In genomic region chr13:23477096-23477495, GRCh38 we compare ENCODE assay signal across 20 cellular contexts. TPM values are rescaled to one million over a fixed set of nuclear protein-coding genes. Genes with fewer than 3 reads are reported as not detected.
DNase-seq lines count a peak whose midpoint lies in the region; ATAC-seq, FAIRE-seq and TF ChIP-seq lines count a peak whose summit lies in the region.
"Had no signal": no experiment of that assay in that cellular context is flagged by ENCODE, and none has a peak within 500 bp of the region (broad histone marks: within the 10 kb centered on the region; RNA-seq: fewer than 3 reads in every experiment).

No MANE protein-coding gene starts in this region.

- H3K4me3 ChIP-seq in HepG2 (replicated peaks in 1 of 3; ENCODE audit: insufficient read depth in 1 of 3, low read depth in 2 of 3, low read length in 3 of 3) (no peak overlapping the region), right lobe of liver (no peak overlapping the region)
- H3K4me3 ChIP-seq: A549, BLaER1 had no signal

- no peak for TF ChIP-seq RAD21 in HepG2 (CRISPR knock-in tag; IDR thresholded peaks at IDR 0.05)

- TF ChIP-seq CTCF in HepG2 (CRISPR knock-in tag; IDR thresholded peaks at IDR 0.05) (no peak), right lobe of liver (IDR thresholded peaks at IDR 0.05) (no peak), chondrocyte (IDR thresholded peaks at IDR 0.05) (no peak)

- H3K4me2 ChIP-seq in HepG2 (ENCODE audit: low read depth, low read length): no peak overlapping the region
- H3K4me2 ChIP-seq: A549, BLaER1 had no signal

- CTCF ChIA-PET in HepG2 (lab: Yijun Ruan, JAX; ENCODE audit: low intra/inter-chr PET ratio, low total read pairs): no interaction called here

- intact Hi-C loops in HepG2 (cut with micrococcal nuclease; ENCODE audit: unreplicated experiment): no loop called here
- intact Hi-C loops in right lobe of liver (cut with DNase I): no loop called here

- no peak overlapping the region for H3K27ac ChIP-seq in HepG2 (ENCODE audit: extremely low read length, insufficient read depth, low read length)
- no peak overlapping the region for H3K27ac ChIP-seq in right lobe of liver
- H3K27ac ChIP-seq: 22Rv1, A549, BLaER1, HL-60 had no signal

- FAIRE-seq in HepG2 (lab: Jason Lieb, UNC) (no peak), TTC549 (lab: Jason Lieb, UNC) (peak; percentile 93)
- FAIRE-seq: A549, H1 had no signal

- H3K36me3 ChIP-seq in HepG2 (replicated peaks in 1 of 2; ENCODE audit: control insufficient read depth in 1 of 2, insufficient read depth in 2 of 2, low read length in 2 of 2): no peaks in the 10 kb centered on the region
- H3K36me3 ChIP-seq in right lobe of liver: no peaks in the 10 kb centered on the region
- H3K36me3 ChIP-seq: BLaER1 had no signal

- H4K20me1 ChIP-seq in HepG2 (ENCODE audit: insufficient read depth, low read length): no peaks in the 10 kb centered on the region
- H4K20me1 ChIP-seq: BLaER1 had no signal

- no peaks in the 10 kb centered on the region; a peak in 1 of 5 replicates for H3K27me3 ChIP-seq in HepG2 (ENCODE audit: control insufficient read depth in 1 of 2, insufficient read depth in 2 of 2, low read length in 2 of 2)
- H3K27me3 ChIP-seq in right lobe of liver: no peaks in the 10 kb centered on the region
- H3K27me3 ChIP-seq: BLaER1 had no signal

- peaks cover 3% of the 10 kb centered on the region for H3K4me1 Mint-ChIP-seq in chondrocyte (ENCODE audit: low read depth)
- H3K4me1 Mint-ChIP-seq: CD14-positive monocyte; CD4-positive, alpha-beta memory T cell; H9; IgD-negative memory B cell had no signal

- H3K36me3 Mint-ChIP-seq in chondrocyte (ENCODE audit: low read depth): peaks cover 4% of the 10 kb centered on the region
- H3K36me3 Mint-ChIP-seq: CD14-positive monocyte had no signal

- DNase-seq in HepG2 (ENCODE audit: low spot score) (no peak), right lobe of liver (no peak), chondrocyte (ENCODE audit: low spot score) (no peak), iris pigment epithelial cell (ENCODE audit: low read depth) (peak; percentile 36), NCI-H510A treated with DMSO at 0.1 percent for 48 hours (lab: John Stamatoyannopoulos, UW) (no peak)
- DNase-seq: CD4-positive, alpha-beta memory T cell; DMS153; DMS79; GF-D8; H9 had no signal

- POLR2A ChIA-PET in HepG2 (lab: Yijun Ruan, JAX): no interaction called here

- in situ Hi-C loops in HepG2 (cut with HindIII; ENCODE audit: extremely low pct_ligation_motif_present, low pct_unique_long_range_greater_than_20kb): no loop called here

- peak overlapping the region; percentile 27 for H2AFZ ChIP-seq in HepG2 (ENCODE audit: low read length)

- no peak for TF ChIP-seq EP300 in HepG2 (IDR thresholded peaks at IDR 0.05; ENCODE audit: low read depth in 2 of 2, low read length in 2 of 2)
- no peak for TF ChIP-seq EP300 in HepG2 (CRISPR knock-in tag; IDR thresholded peaks at IDR 0.05; ENCODE audit: borderline replicate concordance)

- no peak overlapping the region for H3K4me3 Mint-ChIP-seq in chondrocyte (ENCODE audit: unreplicated experiment)
- H3K4me3 Mint-ChIP-seq: CD14-positive monocyte; CD4-positive, alpha-beta memory T cell; H9 had no signal

- H3K9me3 Mint-ChIP-seq in chondrocyte (ENCODE audit: low read depth): peaks cover 21% of the 10 kb centered on the region

- no peak for ATAC-seq in HepG2
- no peak for ATAC-seq in right lobe of liver
- ATAC-seq in HG02588 (IDR thresholded peaks at IDR 0.05; ENCODE audit: unreplicated experiment): no peak
- no peak for ATAC-seq in GM18909 (IDR thresholded peaks at IDR 0.05; ENCODE audit: poor library complexity, unreplicated experiment)
- ATAC-seq: A549 had no signal

- BruUV-seq in HepG2 (replicated peaks; lab: Mats Ljungman, UMichigan): no TSS peak

- H3K4me1 ChIP-seq in HepG2 (ENCODE audit: insufficient read depth, low read length) (peaks cover under 1% of the 10 kb centered on the region; the same call in 1 of the 2 replicates), right lobe of liver (no peaks in the 10 kb centered on the region)
- H3K4me1 ChIP-seq: A549, BLaER1 had no signal

- H3K27ac Mint-ChIP-seq in chondrocyte (ENCODE audit: unreplicated experiment): peak overlapping the region; percentile 3
- H3K27ac Mint-ChIP-seq: CD14-positive monocyte; CD4-positive, alpha-beta memory T cell; H9 had no signal

- H3K9me3 ChIP-seq in HepG2 (ENCODE audit: low read length) (peaks cover 12% of the 10 kb centered on the region), right lobe of liver (no peaks in the 10 kb centered on the region)

- no peak overlapping the region for H3K9ac ChIP-seq in HepG2 (ENCODE audit: insufficient read depth, low read depth, low read length)
- H3K9ac ChIP-seq: BLaER1 had no signal

- no peaks in the 10 kb centered on the region for H3K27me3 Mint-ChIP-seq in chondrocyte (ENCODE audit: low read depth)

- H3K79me2 ChIP-seq in HepG2 (ENCODE audit: insufficient read depth, low read length): no peaks in the 10 kb centered on the region

- TF ChIP-seq POLR2A in HepG2 (IDR thresholded peaks at IDR 0.05; ENCODE audit: insufficient read depth in 1 of 2, low read depth in 2 of 2, low read length in 2 of 2) (no peak), right lobe of liver (IDR thresholded peaks at IDR 0.05) (no peak)

TF ChIP-seq in HepG2, 621 proteins besides CTCF, POLR2A, EP300 and RAD21 (continues in another document):
- TF ChIP-seq ZBTB1 (CRISPR knock-in tag; IDR thresholded peaks at IDR 0.05; ENCODE audit: borderline replicate concordance) (no peak), SMAD9 (CRISPR knock-in tag; IDR thresholded peaks at IDR 0.05) (no peak), ZNF891 (CRISPR knock-in tag; IDR thresholded peaks at IDR 0.05) (no peak), ZMYM4 (CRISPR knock-in tag; IDR thresholded peaks at IDR 0.05) (no peak), ZNF451 (CRISPR knock-in tag; IDR thresholded peaks at IDR 0.05) (no peak), ZNF761 (CRISPR knock-in tag; conservative IDR thresholded peaks at IDR 0.05) (no peak), EZH2 (conservative IDR thresholded peaks at IDR 0.05; ENCODE audit: low read depth, low read length) (no peak), ESRRA (CRISPR knock-in tag; IDR thresholded peaks at IDR 0.05; ENCODE audit: low read depth) (no peak), IKZF1 (IDR thresholded peaks at IDR 0.05) (no peak), TFAP4 (IDR thresholded peaks at IDR 0.05; ENCODE audit: borderline replicate concordance, low read depth) (no peak), ZNF263 (CRISPR knock-in tag; IDR thresholded peaks at IDR 0.05) (no peak), KLF11 (CRISPR knock-in tag; IDR thresholded peaks at IDR 0.05) (no peak), TSC22D2 (CRISPR knock-in tag; IDR thresholded peaks at IDR 0.05; ENCODE audit: borderline replicate concordance) (no peak), ZNF800 (CRISPR knock-in tag; IDR thresholded peaks at IDR 0.05) (no peak)

RNA-seq across cellular contexts. Expression of gene SACS, which starts 43.6 kb away (rescaled TPM):
- 15.7 and 29.4 TPM in 2 replicates for total RNA-seq in HepG2 (2016; rRNA removed; fragmentation: Illumina TruSeq; extraction: Trizol)
- 2.6 and 3.4 TPM in 2 replicates for total RNA-seq in HepG2 (2016; cell fraction: cytosol; rRNA removed; fragmentation: Illumina TruSeq; extraction: Trizol; ENCODE audit: low read depth)
- total RNA-seq in HepG2 (2016; cell fraction: insoluble cytoplasmic fraction; rRNA removed; fragmentation: Illumina TruSeq; extraction: Trizol): 15.1 and 26.7 TPM in 2 replicates
- total RNA-seq in HepG2 (2016; cell fraction: membrane; rRNA removed; fragmentation: Illumina TruSeq; extraction: Trizol): 6.4 and 6.9 TPM in 2 replicates
- 20.0 and 21.3 TPM in 2 replicates for total RNA-seq in HepG2 (2016; cell fraction: nucleus; rRNA removed; fragmentation: Illumina TruSeq; extraction: Trizol)
- polyA plus RNA-seq in HepG2 (2011; rRNA removed): 3.9 and 4.0 TPM in 2 replicates
- polyA plus RNA-seq in HepG2 (2011; cell fraction: cytosol; rRNA removed): 2.5 and 3.4 TPM in 2 replicates
- 4.7 and 12.2 TPM in 2 replicates for polyA plus RNA-seq in HepG2 (2011; cell fraction: nucleus; rRNA removed)
- 4.4 and 5.4 TPM in 2 replicates for polyA plus RNA-seq in HepG2 (2012)
- 0.59 and 0.63 TPM in 2 replicates for polyA plus RNA-seq in HepG2 (2016; cell fraction: cytosol; fragmentation: Illumina TruSeq; extraction: Trizol; ENCODE audit: low read depth)
- polyA plus RNA-seq in HepG2 (2016; cell fraction: insoluble cytoplasmic fraction; fragmentation: Illumina TruSeq; extraction: Trizol; ENCODE audit: low read depth): 9.0 and 9.7 TPM in 2 replicates
- 1.2 and 1.7 TPM in 2 replicates for polyA plus RNA-seq in HepG2 (2016; cell fraction: membrane; fragmentation: Illumina TruSeq; extraction: Trizol; ENCODE audit: low read depth)
- 16.0 and 17.1 TPM in 2 replicates for polyA plus RNA-seq in HepG2 (2016; cell fraction: nucleus; fragmentation: Illumina TruSeq; extraction: Trizol; ENCODE audit: insufficient read depth, low read depth)
- polyA minus RNA-seq in HepG2 (2011; rRNA and poly(A)+ RNA removed; ENCODE audit: low replicate concordance): 48.4 and 93.6 TPM in 2 replicates
- 11.8 and 12.8 TPM in 2 replicates for polyA minus RNA-seq in HepG2 (2011; cell fraction: cytosol; rRNA and poly(A)+ RNA removed)
- polyA minus RNA-seq in HepG2 (2011; cell fraction: nucleus; rRNA and poly(A)+ RNA removed): 38.5 and 41.0 TPM in 2 replicates
- total RNA-seq in right lobe of liver: 1 to 10 TPM; 1.5 to 5.9 (median 3.3) TPM
- 67.7 to 87.9 TPM (median 85.8 TPM) in 3 replicates for total RNA-seq in chondrocyte
